ENCODE assay signal across 8 cellular contexts in the genomic region with DNA sequence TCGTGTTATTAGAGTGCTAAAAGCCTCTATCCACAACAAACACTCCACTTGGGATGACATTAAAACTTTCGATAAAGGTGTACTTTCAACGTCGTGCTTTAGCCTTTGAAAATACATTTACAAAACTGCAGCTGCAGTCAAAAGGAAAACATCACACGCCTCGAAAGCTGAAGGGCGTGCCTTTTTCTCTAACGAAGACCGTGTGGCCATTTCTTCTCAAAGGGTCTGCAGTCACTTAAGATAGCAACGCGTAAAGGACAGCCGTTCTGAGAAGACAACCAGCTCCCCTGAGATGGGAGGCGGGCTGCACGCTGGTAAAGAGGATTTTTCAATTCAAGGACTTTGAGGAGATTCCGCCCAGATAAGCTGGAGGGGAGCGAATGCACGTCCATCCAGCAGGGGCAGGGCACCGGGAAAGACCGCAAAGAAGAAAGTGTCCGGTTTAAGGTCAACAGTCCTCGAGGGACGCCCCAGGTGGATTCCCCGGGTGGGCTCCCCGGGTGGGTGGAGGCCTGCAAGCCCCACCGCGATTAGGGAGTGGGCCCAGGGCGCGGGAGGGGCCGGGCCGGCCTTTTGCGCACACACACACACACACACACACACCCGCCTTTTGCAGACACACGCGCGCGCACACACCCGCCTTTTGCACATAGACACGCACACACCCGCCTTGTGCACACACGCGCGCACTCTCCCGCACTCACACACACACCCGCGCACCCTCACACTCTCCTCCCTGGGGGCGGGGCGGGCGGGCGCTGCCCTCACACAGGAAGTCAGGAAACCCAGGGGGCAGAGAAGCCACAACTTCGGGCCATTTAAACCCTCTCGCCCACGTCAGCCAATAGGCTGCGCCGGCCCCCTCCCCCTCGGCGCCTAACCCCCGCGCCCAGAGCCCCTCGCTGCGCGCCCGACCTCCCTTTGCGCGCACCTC. TPM values are rescaled to one million over a fixed set of nuclear protein-coding genes. Genes with fewer than 3 reads are reported as not detected.
DNase-seq lines count a peak whose midpoint lies in the region; ATAC-seq and TF ChIP-seq lines count a peak whose summit lies in the region.

No MANE protein-coding gene starts in this region.

- TF ChIP-seq EP300 in neural cell (conservative IDR thresholded peaks at IDR 0.05; ENCODE audit: poor library complexity, severe bottlenecking) = no peak
- no peak for TF ChIP-seq EP300 in upper lobe of left lung (IDR thresholded peaks at IDR 0.05)

- no peak for TF ChIP-seq POLR2A in upper lobe of left lung (IDR thresholded peaks at IDR 0.05)

- H3K4me1 ChIP-seq in upper lobe of left lung = peaks cover 14 to 31% (median 19%) of the 10 kb centered on the region in 4 donors

- TF ChIP-seq CTCF in HL-60 (IDR thresholded peaks at IDR 0.05; ENCODE audit: insufficient read depth, low read length) (no peak), neural cell (IDR thresholded peaks at IDR 0.05; ENCODE audit: poor library complexity, severe bottlenecking) (peak; percentile 49), upper lobe of left lung (IDR thresholded peaks at IDR 0.05) (peak in 4 of 6 experiments; percentile 20 to 53 (median 34))

- no peaks in the 10 kb centered on the region for H3F3A ChIP-seq in neural cell (ENCODE audit: insufficient read depth, low read length, poor library complexity, severe bottlenecking)

- peak overlapping the region; percentile 85 for H3K9ac ChIP-seq in neural cell (ENCODE audit: low read length)

- H3K27ac ChIP-seq in HL-60 (replicated peaks) (no peak overlapping the region), neural cell (ENCODE audit: low read length) (peak overlapping the region; percentile 75), upper lobe of left lung (peak overlapping the region; percentile 96 to 99 (median 97))

- WGBS in upper lobe of left lung, 2 donors = 0% methylated on average over 34 to 37 of the region's 64 CpGs

- no peaks in the 10 kb centered on the region for H4K20me1 ChIP-seq in neural cell (ENCODE audit: insufficient read depth)

- H3K9me3 ChIP-seq in neural cell (ENCODE audit: low read length) (no peaks in the 10 kb centered on the region), upper lobe of left lung (no peaks in the 10 kb centered on the region)

- DNase-seq in CMK (ENCODE audit: low read depth) (peak; percentile 14), HL-60 (ENCODE audit: low read depth in 1 of 2, low spot score in 1 of 2) (peak in 1 of 2 experiments; percentile 21), RPMI8226 (peak; percentile 40), foreskin melanocyte (peak; percentile 54), upper lobe of left lung (peak; percentile 56 to 90)
- peak; percentile 10 to 57 (median 22) for DNase-seq in activated naive CD4-positive, alpha-beta T cell (lab: John Stamatoyannopoulos, UW)

- peak overlapping the region; percentile 91 for H3K4me3 ChIP-seq in HL-60 (replicated peaks; ENCODE audit: insufficient read depth, low read length)
- H3K4me3 ChIP-seq in neural cell (ENCODE audit: low read length) = peak overlapping the region; percentile 95
- peak overlapping the region; percentile 61 to 98 (median 89) for H3K4me3 ChIP-seq in upper lobe of left lung

- H3K79me2 ChIP-seq in neural cell (replicated peaks; ENCODE audit: insufficient read depth, low read length) = peaks cover 50% of the 10 kb centered on the region

- H2AFZ ChIP-seq in neural cell (ENCODE audit: low read depth, low read length) = no peak overlapping the region

- H3K27me3 ChIP-seq in HL-60 (ENCODE audit: insufficient read depth, poor library complexity, severe bottlenecking) (no peaks in the 10 kb centered on the region), neural cell (ENCODE audit: insufficient read depth, low read depth, low read length) (no peaks in the 10 kb centered on the region), upper lobe of left lung (no peaks in the 10 kb centered on the region)

- H3K9me2 ChIP-seq in neural cell (ENCODE audit: insufficient read depth, low read length) = no peaks in the 10 kb centered on the region

- H3K36me3 ChIP-seq in neural cell (ENCODE audit: insufficient read depth, low read length) = no peaks in the 10 kb centered on the region
- no peaks in the 10 kb centered on the region for H3K36me3 ChIP-seq in upper lobe of left lung

- H3K4me2 ChIP-seq in neural cell (ENCODE audit: low read length) = peak overlapping the region; percentile 65

- TF ChIP-seq RAD21 in neural cell (conservative IDR thresholded peaks at IDR 0.05) = no peak

- ATAC-seq in GM19467 (IDR thresholded peaks at IDR 0.05; ENCODE audit: unreplicated experiment) (peak; percentile 27), upper lobe of left lung (ENCODE audit: low FRiP score in 2 of 2) (peak; percentile 32 to 50)

TF ChIP-seq in neural cell, 6 proteins besides CTCF, POLR2A, EP300 and RAD21:
- no peak for TF ChIP-seq POLR2AphosphoS5 (IDR thresholded peaks at IDR 0.05)
- TF ChIP-seq MXI1 (conservative IDR thresholded peaks at IDR 0.05; ENCODE audit: poor library complexity, severe bottlenecking) = peak; percentile 22

RNA-seq across cellular contexts. Expression of a gene that starts 0.8 kb away (rescaled TPM):
- 52.6 and 62.6 TPM in 2 replicates for polyA plus RNA-seq in neural cell
- 129 and 135 TPM in 2 replicates for polyA minus RNA-seq in neural cell
- 10 to 100 TPM; 16.8 to 63.2 (median 29.7) TPM for total RNA-seq in upper lobe of left lung
